In genomic region chr4:77072195-77072753, GRCh38 we compare ENCODE assay signal across 8 cellular contexts. TPM values are rescaled to one million over a fixed set of nuclear protein-coding genes. Genes with fewer than 3 reads are reported as not detected.
DNase-seq lines count a peak whose midpoint lies in the region; ATAC-seq and TF ChIP-seq lines count a peak whose summit lies in the region.

No MANE protein-coding gene starts in this region.

- TF ChIP-seq CTCF in RWPE1 (conservative IDR thresholded peaks at IDR 0.05; ENCODE audit: low read depth) = no peak
- TF ChIP-seq CTCF in gastrocnemius medialis (IDR thresholded peaks at IDR 0.05 in 4 of 5, conservative IDR thresholded peaks at IDR 0.05 in 1 of 5) = no peak

- H3K4me1 ChIP-seq in effector memory CD4-positive, alpha-beta T cell (ENCODE audit: control insufficient read depth, insufficient read depth, low read length, poor library complexity, severe bottlenecking) = peaks cover 17% of the 10 kb centered on the region
- peaks cover 37 to 55% of the 10 kb centered on the region in 2 donors for H3K4me1 ChIP-seq in gastrocnemius medialis

- ATAC-seq in HG02884 (IDR thresholded peaks at IDR 0.05; ENCODE audit: unreplicated experiment) = no peak
- ATAC-seq in gastrocnemius medialis = no peak

- no peaks in the 10 kb centered on the region for H3K9me3 ChIP-seq in effector memory CD4-positive, alpha-beta T cell (ENCODE audit: control insufficient read depth, low read length)
- H3K9me3 ChIP-seq in gastrocnemius medialis = no peaks in the 10 kb centered on the region

- no peak overlapping the region for H3K4me3 ChIP-seq in effector memory CD4-positive, alpha-beta T cell (ENCODE audit: insufficient read depth, low read depth, low read length, poor library complexity, severe bottlenecking)
- no peak overlapping the region for H3K4me3 ChIP-seq in gastrocnemius medialis

- DNase-seq in NCI-H345 (lab: John Stamatoyannopoulos, UW) (peak; percentile 1), NCI-H345 treated with DMSO at 0.1 percent for 48 hours (lab: John Stamatoyannopoulos, UW; ENCODE audit: unreplicated experiment) (no peak), RWPE1 (ENCODE audit: low spot score) (peak; percentile 21), renal cortical epithelial cell (ENCODE audit: low read depth) (peak; percentile 48), NCI-H1417 treated with DMSO at 0.1 percent for 48 hours (lab: John Stamatoyannopoulos, UW) (no peak), gastrocnemius medialis (no peak)
- peak; percentile 43 to 52 (median 45) for DNase-seq in effector memory CD4-positive, alpha-beta T cell

- H3K36me3 ChIP-seq in effector memory CD4-positive, alpha-beta T cell (ENCODE audit: control insufficient read depth, insufficient read depth, low read length) = no peaks in the 10 kb centered on the region
- no peaks in the 10 kb centered on the region for H3K36me3 ChIP-seq in gastrocnemius medialis

- POLR2A ChIA-PET in RWPE1 (lab: Yijun Ruan, JAX; ENCODE audit: low non-redundant PET) = no interaction called here

- CTCF ChIA-PET in RWPE1 (lab: Yijun Ruan, JAX) = interaction anchor here (0.6 kb wide), 1 partner anchor 286 kb away, joined by 3 read pairs; no protein-coding TSS in a partner anchor

- intact Hi-C loops in gastrocnemius medialis (cut with DNase I; ENCODE audit: low total_unique reads) = loop anchor here (10.0 kb wide), 3 partner anchors 793 to 927 kb away; partner anchors contain the start of genes MRPL1, NUP54 and SCARB2

- TF ChIP-seq POLR2A in gastrocnemius medialis (IDR thresholded peaks at IDR 0.05) = no peak

- in situ Hi-C loops in gastrocnemius medialis (cut with MboI; ENCODE audit: low sequenced_read_pairs in 4 of 4) = no loop called here

- H3K27ac ChIP-seq in RWPE1 (no peak overlapping the region), gastrocnemius medialis (peak overlapping the region in 2 of 4 donors; percentile 2 to 10)
- H3K27ac ChIP-seq in effector memory CD4-positive, alpha-beta T cell (ENCODE audit: insufficient read depth, low read length, poor library complexity, severe bottlenecking) = peak overlapping the region; percentile 99

- no peaks in the 10 kb centered on the region for H3K27me3 ChIP-seq in effector memory CD4-positive, alpha-beta T cell (replicated peaks; ENCODE audit: control insufficient read depth, insufficient read depth, low read length, poor library complexity, severe bottlenecking)
- H3K27me3 ChIP-seq in gastrocnemius medialis = no peaks in the 10 kb centered on the region

RNA-seq across cellular contexts. Expression of gene CCNI, which starts 3.5 kb away (rescaled TPM):
- total RNA-seq in renal cortical epithelial cell (122 and 354 TPM in 2 replicates), gastrocnemius medialis (100 to 1,000 TPM in 3 of 4 donors, 10 to 100 TPM in 1; 82.8 to 138 (median 129) TPM)

Comparison
In these comparisons a context has a peak if more than half of its experiments do, and no peak if none do; other contexts are left out.
1. DNase-seq: peak in NCI-H345 (single experiment), RWPE1 (single experiment), effector memory CD4-positive, alpha-beta T cell (3 of 3) and renal cortical epithelial cell (single experiment); none in NCI-H345 treated with DMSO at 0.1 percent for 48 hours (single experiment), NCI-H1417 treated with DMSO at 0.1 percent for 48 hours (single experiment) and gastrocnemius medialis (0 of 2).